14 cellular contexts compared by ENCODE assay signal in the genomic region with DNA sequence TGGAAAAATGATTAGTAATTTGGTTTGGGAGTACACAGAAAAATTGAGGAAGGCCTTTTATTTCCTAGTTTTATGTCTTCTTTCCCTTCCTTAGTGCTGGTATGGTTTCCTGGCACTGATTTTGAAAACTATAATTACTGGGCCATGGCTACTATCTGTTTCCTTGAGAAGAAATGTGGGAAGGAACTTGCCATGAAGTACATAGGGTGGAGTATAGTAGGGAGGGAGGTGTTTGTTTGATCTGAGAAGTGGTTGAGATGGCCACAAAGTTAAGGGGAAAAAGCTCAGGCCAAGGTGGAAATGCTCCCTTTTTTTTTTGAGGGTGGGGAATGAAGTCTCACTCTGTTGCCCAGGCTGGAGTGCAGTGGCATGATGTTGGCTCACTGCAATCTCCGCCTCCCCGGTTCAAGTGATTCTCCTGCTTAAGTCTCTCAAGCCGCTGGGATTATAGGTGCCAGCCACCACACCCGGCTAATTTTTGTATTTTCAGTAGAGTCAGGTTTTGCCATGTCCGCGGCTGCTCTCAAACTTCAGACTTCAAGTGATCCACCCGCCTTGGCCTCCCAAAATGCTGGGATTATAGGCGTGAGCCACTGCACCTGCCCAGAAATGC. TPM values are rescaled to one million over a fixed set of nuclear protein-coding genes. Genes with fewer than 3 reads are reported as not detected.
DNase-seq lines count a peak whose midpoint lies in the region; FAIRE-seq and TF ChIP-seq lines count a peak whose summit lies in the region.
"Had no signal": no experiment of that assay in that cellular context is flagged by ENCODE, and none has a peak within 500 bp of the region (broad histone marks: within the 10 kb centered on the region; RNA-seq: fewer than 3 reads in every experiment).

No MANE protein-coding gene starts in this region.

- POLR2A ChIA-PET in endothelial cell of umbilical vein (lab: Charles Lee), result no interaction called here

- no peaks in the 10 kb centered on the region for H3K79me2 ChIP-seq in endothelial cell of umbilical vein (ENCODE audit: control insufficient read depth, insufficient read depth, low read length)

- H3K27me3 ChIP-seq in endothelial cell of umbilical vein (ENCODE audit: control insufficient read depth in 2 of 2, insufficient read depth in 2 of 2, low read length in 2 of 2) (no peaks in the 10 kb centered on the region), prostate gland (replicated peaks; ENCODE audit: insufficient read depth) (no peaks in the 10 kb centered on the region)

- dilution Hi-C loops in endothelial cell of umbilical vein (cut with MboI; ENCODE audit: extremely low pct_ligation_motif_present, low sequenced_read_pairs), result no loop called here

- peaks cover 8% of the 10 kb centered on the region for H3K4me1 ChIP-seq in endothelial cell of umbilical vein (ENCODE audit: control insufficient read depth, extremely low read depth, insufficient read depth, low read length)
- no peaks in the 10 kb centered on the region for H3K4me1 ChIP-seq in prostate gland (replicated peaks)

- H3K9ac ChIP-seq in endothelial cell of umbilical vein (replicated peaks; ENCODE audit: extremely low read depth, insufficient read depth, low read length), result no peak overlapping the region

- H2AFZ ChIP-seq in endothelial cell of umbilical vein (ENCODE audit: low read depth, low read length), result peak overlapping the region; percentile 34

- TF ChIP-seq POLR2A in endothelial cell of umbilical vein (IDR thresholded peaks at IDR 0.05; ENCODE audit: low read depth, low read length) (no peak), prostate gland (IDR thresholded peaks at IDR 0.05) (no peak)

- H3K9me3 ChIP-seq in endothelial cell of umbilical vein (replicated peaks; ENCODE audit: control insufficient read depth, insufficient read depth, low read length) (no peaks in the 10 kb centered on the region), prostate gland (no peaks in the 10 kb centered on the region)
- H3K9me3 ChIP-seq: BE2C had no signal

- no peak overlapping the region for H3K4me3 ChIP-seq in endothelial cell of umbilical vein (replicated peaks in 1 of 3; ENCODE audit: insufficient read depth in 1 of 3, low read depth in 1 of 3, low read length in 3 of 3)
- H3K4me3 ChIP-seq in prostate gland, result no peak overlapping the region

- H4K20me1 ChIP-seq in endothelial cell of umbilical vein (replicated peaks; ENCODE audit: control insufficient read depth, extremely low read depth, insufficient read depth, low read length), result no peaks in the 10 kb centered on the region

- intact Hi-C loops in endothelial cell of umbilical vein (cut with micrococcal nuclease), result no loop called here
- intact Hi-C loops in prostate gland (cut with DNase I), result no loop called here

- no peak for FAIRE-seq in endothelial cell of umbilical vein (lab: Jason Lieb, UNC)
- FAIRE-seq in GM19239 (lab: Jason Lieb, UNC), result no peak
- FAIRE-seq: endometrium had no signal

- H3K9me1 ChIP-seq in endothelial cell of umbilical vein (replicated peaks; ENCODE audit: control insufficient read depth, extremely low read depth, insufficient read depth, low read length), result no peaks in the 10 kb centered on the region

- H3K36me3 ChIP-seq in endothelial cell of umbilical vein (ENCODE audit: control insufficient read depth in 2 of 2, extremely low read depth in 1 of 2, insufficient read depth in 2 of 2, low read length in 2 of 2) (no peaks in the 10 kb centered on the region), prostate gland (no peaks in the 10 kb centered on the region)
- H3K36me3 ChIP-seq: BE2C had no signal

- CTCF ChIA-PET in endothelial cell of umbilical vein (lab: Charles Lee), result interaction anchor here (1.1 to 12.6 kb wide), 5 partner anchors 11 to 165 kb away, joined by 3 to 496 read pairs (median 23); a partner anchor contains a TSS

- DNase-seq in HT-29 (ENCODE audit: low spot score), result peak; percentile 47
- peak; percentile 29 for DNase-seq in endothelial cell of umbilical vein (ENCODE audit: low read depth, low spot score)
- DNase-seq in prostate gland (ENCODE audit: low spot score), result no peak
- no peak for DNase-seq in stimulated activated CD4-positive, alpha-beta T cell treated with anti-CD3 and anti-CD28 coated beads, Interleukin-2, amount 100 ng/mL, for 24 hours
- DNase-seq in effector CD4-positive, alpha-beta T cell, result no peak
- DNase-seq in GM19239 (ENCODE audit: insufficient read length, low spot score), result no peak
- DNase-seq: BE2C; central memory CD4-positive, alpha-beta T cell; immature natural killer cell; NCI-H1092; NCI-H2171; SHP77; T-helper 2 cell had no signal

- H3K27ac ChIP-seq in endothelial cell of umbilical vein (ENCODE audit: insufficient read depth, low read depth, low read length) (no peak overlapping the region), prostate gland (peak overlapping the region; percentile 9 to 28)

- TF ChIP-seq CTCF in endothelial cell of umbilical vein (IDR thresholded peaks at IDR 0.05; ENCODE audit: extremely low read depth in 1 of 2, insufficient read depth in 1 of 2, low read depth in 1 of 2, low read length in 2 of 2) (no peak), prostate gland (IDR thresholded peaks at IDR 0.05) (no peak)

- WGBS in prostate gland, result 87% methylated on average over 8 of the region's 8 CpGs

- H3K4me2 ChIP-seq in endothelial cell of umbilical vein (ENCODE audit: insufficient read depth, low read length), result no peak overlapping the region

- no TSS peak for BruUV-seq in endothelial cell of umbilical vein (replicated peaks; lab: Mats Ljungman, UMichigan)

TF ChIP-seq in endothelial cell of umbilical vein, 7 proteins besides CTCF, POLR2A, EP300 and RAD21 (continues in another document):
- no peak for TF ChIP-seq MYC (IDR thresholded peaks at IDR 0.05; ENCODE audit: low read depth, low read length)
- TF ChIP-seq JUN (IDR thresholded peaks at IDR 0.05; ENCODE audit: borderline replicate concordance, insufficient read depth, insufficient read length, low read depth), result no peak
- TF ChIP-seq GATA2 (IDR thresholded peaks at IDR 0.05; ENCODE audit: insufficient read depth, insufficient read length, low read depth, low read length), result no peak

RNA-seq across cellular contexts. Expression of a gene that starts 11.3 kb away (rescaled TPM):
- not detected in 2 replicates for total RNA-seq in HT-29 (2014; rRNA removed; shearing (Covaris generic))
- not detected in 2 replicates for total RNA-seq in endothelial cell of umbilical vein
- not detected in 2 replicates for polyA plus RNA-seq in endothelial cell of umbilical vein
- polyA plus RNA-seq in endothelial cell of umbilical vein (2011; cell fraction: cytosol; rRNA removed), result not detected in 2 replicates
- not detected in 2 replicates for polyA plus RNA-seq in endothelial cell of umbilical vein (2011; cell fraction: nucleus; rRNA removed)
- not detected in 2 replicates for polyA plus RNA-seq in endothelial cell of umbilical vein (2012)
- polyA minus RNA-seq in endothelial cell of umbilical vein, result not detected in 2 replicates
- polyA minus RNA-seq in endothelial cell of umbilical vein (2011; cell fraction: cytosol; rRNA and poly(A)+ RNA removed), result not detected
- not detected in 2 replicates for polyA minus RNA-seq in endothelial cell of umbilical vein (2011; cell fraction: nucleus; rRNA and poly(A)+ RNA removed)
- 1 to 10 TPM in 1 of 2 donors, not detected in 1; 1.2 TPM for total RNA-seq in prostate gland
- polyA plus RNA-seq: immature natural killer cell had no signal

RNA-seq across cellular contexts. Expression of a gene that starts 13.9 kb away (rescaled TPM):
- total RNA-seq in HT-29 (2014; rRNA removed; shearing (Covaris generic)), result 30.1 and 46.6 TPM in 2 replicates
- total RNA-seq in endothelial cell of umbilical vein (7.6 and 9.1 TPM in 2 replicates), prostate gland (100 to 1,000 TPM; 618 to 736 TPM)
- polyA plus RNA-seq in endothelial cell of umbilical vein, result 21.8 and 31.3 TPM in 2 replicates
- polyA plus RNA-seq in endothelial cell of umbilical vein (2011; cell fraction: cytosol; rRNA removed), result 15.1 and 18.3 TPM in 2 replicates
- 15.3 and 21.3 TPM in 2 replicates for polyA plus RNA-seq in endothelial cell of umbilical vein (2011; cell fraction: nucleus; rRNA removed)
- 14.7 and 22.5 TPM in 2 replicates for polyA plus RNA-seq in endothelial cell of umbilical vein (2012)
- 53.0 and 74.0 TPM in 2 replicates for polyA minus RNA-seq in endothelial cell of umbilical vein
- polyA minus RNA-seq in endothelial cell of umbilical vein (2011; cell fraction: cytosol; rRNA and poly(A)+ RNA removed), result 125 TPM
- polyA minus RNA-seq in endothelial cell of umbilical vein (2011; cell fraction: nucleus; rRNA and poly(A)+ RNA removed), result 15.0 and 23.3 TPM in 2 replicates

RNA-seq across cellular contexts. Expression of a gene that starts 45.7 kb away (rescaled TPM):
- total RNA-seq in HT-29 (2014; rRNA removed; shearing (Covaris generic)), result 7.1 and 7.4 TPM in 2 replicates
- total RNA-seq in endothelial cell of umbilical vein (15.3 and 18.8 TPM in 2 replicates), prostate gland (10 to 100 TPM; 20.3 to 23.2 TPM)
- polyA plus RNA-seq in endothelial cell of umbilical vein, result 10.6 and 12.4 TPM in 2 replicates
- 17.6 and 19.4 TPM in 2 replicates for polyA plus RNA-seq in endothelial cell of umbilical vein (2011; cell fraction: cytosol; rRNA removed)
- polyA plus RNA-seq in endothelial cell of umbilical vein (2011; cell fraction: nucleus; rRNA removed), result 7.8 and 9.3 TPM in 2 replicates
- 26.8 and 28.7 TPM in 2 replicates for polyA plus RNA-seq in endothelial cell of umbilical vein (2012)
- polyA minus RNA-seq in endothelial cell of umbilical vein, result 6.5 and 6.9 TPM in 2 replicates
- 2.2 TPM for polyA minus RNA-seq in endothelial cell of umbilical vein (2011; cell fraction: cytosol; rRNA and poly(A)+ RNA removed)
- polyA minus RNA-seq in endothelial cell of umbilical vein (2011; cell fraction: nucleus; rRNA and poly(A)+ RNA removed), result 2.4 and 4.9 TPM in 2 replicates

RNA-seq across cellular contexts. Expression of a gene that starts 45.9 kb away (rescaled TPM):
- 0.20 and 1.9 TPM in 2 replicates for total RNA-seq in HT-29 (2014; rRNA removed; shearing (Covaris generic))
- total RNA-seq in endothelial cell of umbilical vein (0.24 and 0.60 TPM in 2 replicates), prostate gland (1 to 10 TPM; 1.6 to 2.4 TPM)
- 0.41 and 0.43 TPM in 2 replicates for polyA plus RNA-seq in endothelial cell of umbilical vein
- 0.21 and 0.30 TPM in 2 replicates for polyA plus RNA-seq in endothelial cell of umbilical vein (2011; cell fraction: cytosol; rRNA removed)
- polyA plus RNA-seq in endothelial cell of umbilical vein (2011; cell fraction: nucleus; rRNA removed), result 0.84 and 1.1 TPM in 2 replicates
- polyA plus RNA-seq in endothelial cell of umbilical vein (2012), result 0.28 and 0.38 TPM in 2 replicates
- 0.06 and 0.07 TPM in 2 replicates for polyA minus RNA-seq in endothelial cell of umbilical vein
- polyA minus RNA-seq in endothelial cell of umbilical vein (2011; cell fraction: cytosol; rRNA and poly(A)+ RNA removed), result 0.61 TPM
- polyA minus RNA-seq in endothelial cell of umbilical vein (2011; cell fraction: nucleus; rRNA and poly(A)+ RNA removed), result 0.29 and 0.58 TPM in 2 replicates

RNA-seq across cellular contexts. Expression of a gene that starts 52.4 kb away (rescaled TPM):
- total RNA-seq in HT-29 (2014; rRNA removed; shearing (Covaris generic)), result 2.5 and 3.0 TPM in 2 replicates
- 54.9 and 55.6 TPM in 2 replicates for total RNA-seq in endothelial cell of umbilical vein
- polyA plus RNA-seq in endothelial cell of umbilical vein, result 48.4 and 56.4 TPM in 2 replicates
- polyA plus RNA-seq in endothelial cell of umbilical vein (2011; cell fraction: cytosol; rRNA removed), result 50.1 and 53.0 TPM in 2 replicates
- 19.2 and 23.4 TPM in 2 replicates for polyA plus RNA-seq in endothelial cell of umbilical vein (2011; cell fraction: nucleus; rRNA removed)
- 17.1 and 20.3 TPM in 2 replicates for polyA plus RNA-seq in endothelial cell of umbilical vein (2012)
- 47.6 and 49.9 TPM in 2 replicates for polyA minus RNA-seq in endothelial cell of umbilical vein
- 21.5 TPM for polyA minus RNA-seq in endothelial cell of umbilical vein (2011; cell fraction: cytosol; rRNA and poly(A)+ RNA removed)
- polyA minus RNA-seq in endothelial cell of umbilical vein (2011; cell fraction: nucleus; rRNA and poly(A)+ RNA removed), result 10.5 and 13.3 TPM in 2 replicates
- total RNA-seq in prostate gland, result 10 to 100 TPM; 30.0 to 31.8 TPM

Comparison
In these comparisons a context has a peak if more than half of its experiments do, and no peak if none do; other contexts are left out.
1. DNase-seq: peak in HT-29 (single experiment) and endothelial cell of umbilical vein (single experiment); none in prostate gland (single experiment), stimulated activated CD4-positive, alpha-beta T cell treated with anti-CD3 and anti-CD28 coated beads, Interleukin-2, amount 100 ng/mL, for 24 hours (0 of 2), effector CD4-positive, alpha-beta T cell (single experiment) and GM19239 (single experiment).
2. RNA of a gene that starts 13.9 kb away (total RNA-seq): 618 to 736 TPM in prostate gland; 30.1 to 46.6 TPM in HT-29 and 7.6 to 9.1 TPM in endothelial cell of umbilical vein; every median in the first group is over 10 times any median in the second.